Comparison of ENCODE assay signal across 21 cellular contexts in genomic region chr20:15561707-15562106, GRCh38.
DNase-seq lines count a peak whose midpoint lies in the region; ATAC-seq and TF ChIP-seq lines count a peak whose summit lies in the region.
"Had no signal": no experiment of that assay in that cellular context is flagged by ENCODE, and none has a peak within 500 bp of the region (broad histone marks: within the 10 kb centered on the region; RNA-seq: fewer than 3 reads in every experiment).

No MANE protein-coding gene starts in this region.

- H3K9me3 ChIP-seq in NT2/D1 (ENCODE audit: insufficient read depth, low read length) (no peaks in the 10 kb centered on the region), neuron (ENCODE audit: low read length) (peaks cover 3% of the 10 kb centered on the region), left lung (no peaks in the 10 kb centered on the region)
- H3K9me3 ChIP-seq: gastroesophageal sphincter, pancreas had no signal

- H3K4me1 ChIP-seq in NT2/D1 (ENCODE audit: insufficient read depth, insufficient read length) = no peaks in the 10 kb centered on the region
- H3K4me1 ChIP-seq in neuron (ENCODE audit: insufficient read depth, low read length) = peaks cover 23% of the 10 kb centered on the region
- H3K4me1 ChIP-seq in left lung = no peaks in the 10 kb centered on the region
- H3K4me1 ChIP-seq: pancreas had no signal

- no peak for TF ChIP-seq CTCF in left lung (IDR thresholded peaks at IDR 0.05)

- H3K27ac ChIP-seq in left lung = no peak overlapping the region
- H3K27ac ChIP-seq: coronary artery, epithelial cell of prostate, gastroesophageal sphincter, pancreas, RWPE1 had no signal

- H3K9ac ChIP-seq in NT2/D1 (ENCODE audit: insufficient read length, low read depth) = no peak overlapping the region

- DNase-seq in Ammon's horn (ENCODE audit: low spot score) (peak; percentile 83), NT2/D1 (ENCODE audit: low read depth, low spot score) (peak; percentile 18), head of caudate nucleus (peak in 34 of 42 donors; percentile 10 to 74 (median 48)), SHP77 treated with DMSO at 0.1 percent for 48 hours (lab: John Stamatoyannopoulos, UW) (no peak), left lung (no peak)
- no peak for DNase-seq in stimulated activated CD4-positive, alpha-beta T cell treated with anti-CD3 and anti-CD28 coated beads, Interleukin-12 subunit alpha, Interleukin-12 subunit beta, amount 100 ng/mL, for 4 hours
- DNase-seq: activated CD4-positive, alpha-beta T cell treated with anti-CD3 and anti-CD28 coated beads for 1 hour; activated effector memory CD4-positive, alpha-beta T cell treated with anti-CD3 and anti-CD28 coated beads, Interleukin-2, amount 50 U/mL, for 16 hours; aorta; KBM-7; NCI-H2171; NCI-H82; pancreas; stimulated activated naive CD8-positive, alpha-beta T cell treated with anti-CD3 and anti-CD28 coated beads, Interleukin-15, Interleukin-2, amounts not matched to agents 100 U/mL and 50 U/mL, for 24 hours; T-helper 2 cell had no signal

- no peaks in the 10 kb centered on the region for H3K27me3 ChIP-seq in NT2/D1 (ENCODE audit: insufficient read depth, insufficient read length)
- H3K27me3 ChIP-seq in neuron (ENCODE audit: insufficient read depth, low read length) = no peaks in the 10 kb centered on the region
- H3K27me3 ChIP-seq in left lung = no peaks in the 10 kb centered on the region
- H3K27me3 ChIP-seq: gastroesophageal sphincter, pancreas had no signal

- no peaks in the 10 kb centered on the region for H3K36me3 ChIP-seq in NT2/D1 (ENCODE audit: insufficient read depth, insufficient read length, low read length)
- H3K36me3 ChIP-seq in neuron (ENCODE audit: insufficient read depth, low read length) = no peaks in the 10 kb centered on the region
- H3K36me3 ChIP-seq in left lung = no peaks in the 10 kb centered on the region
- H3K36me3 ChIP-seq: gastroesophageal sphincter, pancreas had no signal

- peak overlapping the region; percentile 39 for H2AFZ ChIP-seq in neuron (ENCODE audit: low read depth, low read length)

- intact Hi-C loops in head of caudate nucleus (cut with DNase I) = no loop called here
- intact Hi-C loops in left lung (cut with DNase I) = no loop called here

- no peak overlapping the region for H3K4me3 ChIP-seq in NT2/D1 (ENCODE audit: insufficient read length, low read depth)
- H3K4me3 ChIP-seq in neuron (ENCODE audit: low read length) = peak overlapping the region; percentile 4
- no peak overlapping the region for H3K4me3 ChIP-seq in left lung
- H3K4me3 ChIP-seq: coronary artery, gastroesophageal sphincter, pancreas had no signal

- no peak for ATAC-seq in GM21528 (IDR thresholded peaks at IDR 0.05; ENCODE audit: low FRiP score, unreplicated experiment)
- ATAC-seq in left lung = no peak
- ATAC-seq: gastroesophageal sphincter; pancreas; stimulated activated naive CD8-positive, alpha-beta T cell treated with anti-CD3 and anti-CD28 coated beads, Interleukin-15, Interleukin-2, amounts not matched to agents 100 U/mL and 50 U/mL, for 24 hours had no signal

Comparison
In these comparisons a context has a peak if more than half of its experiments do, and no peak if none do; other contexts are left out.
1. DNase-seq: peak in Ammon's horn (single experiment), NT2/D1 (single experiment) and head of caudate nucleus (34 of 42); none in SHP77 treated with DMSO at 0.1 percent for 48 hours (single experiment), stimulated activated CD4-positive, alpha-beta T cell treated with anti-CD3 and anti-CD28 coated beads, Interleukin-12 subunit alpha, Interleukin-12 subunit beta, amount 100 ng/mL, for 4 hours (single experiment) and left lung (0 of 2).